In the genomic region with DNA sequence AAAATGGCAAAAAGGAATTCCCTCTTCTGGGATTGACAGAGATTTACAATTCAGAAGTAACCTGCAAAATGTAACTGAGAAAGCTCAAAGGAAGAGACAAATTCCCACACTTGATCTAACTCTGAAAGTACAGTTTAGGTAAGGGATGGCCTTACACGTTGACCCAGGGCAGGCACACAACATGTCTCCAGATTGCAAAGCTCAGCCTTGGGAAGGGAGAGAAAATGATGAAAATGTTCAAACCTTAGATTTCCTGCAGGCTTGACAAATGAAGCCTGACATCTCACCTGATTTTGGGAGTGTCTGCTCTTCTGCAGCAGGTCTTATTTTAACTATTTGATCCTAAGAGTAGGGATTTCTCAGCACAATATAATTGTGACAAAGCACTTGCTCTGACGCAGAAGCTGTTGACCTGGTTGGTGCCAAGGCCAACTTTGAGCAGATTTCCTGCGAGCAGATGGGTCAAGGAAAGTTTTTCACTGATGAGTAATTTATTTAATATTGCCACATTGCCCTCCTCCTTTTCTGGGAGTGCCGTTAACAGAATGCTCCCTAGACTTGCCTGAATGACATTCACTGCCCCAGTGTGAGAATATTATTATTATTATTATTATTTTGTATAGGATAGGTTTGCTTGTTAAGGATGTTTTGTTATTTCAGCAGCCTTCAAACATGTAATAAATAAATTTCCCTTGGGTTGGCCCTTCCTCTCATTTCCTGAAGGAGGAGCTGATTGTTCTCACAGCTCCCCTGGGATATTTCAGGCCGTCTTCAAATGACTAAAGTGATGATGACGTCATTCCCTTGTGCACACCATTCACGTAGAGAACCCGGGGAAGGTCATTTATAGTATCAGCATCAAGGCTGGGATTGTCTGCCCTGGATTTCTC, we compare ENCODE assay signal across 12 cellular contexts.
DNase-seq lines count a peak whose midpoint lies in the region; ATAC-seq and TF ChIP-seq lines count a peak whose summit lies in the region.
"Had no signal": no experiment of that assay in that cellular context is flagged by ENCODE, and none has a peak within 500 bp of the region (broad histone marks: within the 10 kb centered on the region; RNA-seq: fewer than 3 reads in every experiment).

No MANE protein-coding gene starts in this region.

- DNase-seq in left cardiac atrium (peak; percentile 31), right atrium auricular region (ENCODE audit: low spot score) (no peak), RPMI7951 (ENCODE audit: low read depth) (peak; percentile 86), fibroblast of the conjunctiva (ENCODE audit: low read depth) (peak; percentile 53), stromal cell of bone marrow (ENCODE audit: low read depth) (peak; percentile 59)
- DNase-seq in effector memory CD4-positive, alpha-beta T cell, result no peak
- DNase-seq in natural killer cell treated with Interleukin-12 subunit alpha and Interleukin-12 subunit beta and Interleukin-15 and Interleukin-18, amount 100 ng/mL, for 72 hours (ENCODE audit: low spot score), result no peak
- DNase-seq: activated CD4-positive, alpha-beta memory T cell treated with anti-CD3 and anti-CD28 coated beads, Interleukin-2, amount 10 ng/mL, durations not matched to agents 7 days and 5 days; BE2C; NCI-H2171 treated with DMSO at 0.1 percent for 48 hours; stimulated activated naive B cell treated with anti-CD40 and anti-IgM and Interleukin-4, amounts not matched to agents 10 μg/mL and 1 μg/mL and 100 μg/mL, for 72 hours had no signal

- no peak overlapping the region for H3K4me3 Mint-ChIP-seq in natural killer cell treated with Interleukin-12 subunit alpha and Interleukin-12 subunit beta and Interleukin-15 and Interleukin-18, amount 100 ng/mL, for 72 hours
- H3K4me3 Mint-ChIP-seq: activated CD4-positive, alpha-beta memory T cell treated with anti-CD3 and anti-CD28 coated beads, Interleukin-2, amount 10 ng/mL, durations not matched to agents 7 days and 5 days; stimulated activated naive B cell treated with anti-CD40 and anti-IgM and Interleukin-4, amounts not matched to agents 10 μg/mL and 1 μg/mL and 100 μg/mL, for 72 hours had no signal

- H3K36me3 Mint-ChIP-seq in natural killer cell treated with Interleukin-12 subunit alpha and Interleukin-12 subunit beta and Interleukin-15 and Interleukin-18, amount 100 ng/mL, for 72 hours, result no peaks in the 10 kb centered on the region
- H3K36me3 Mint-ChIP-seq: stimulated activated naive B cell treated with anti-CD40 and anti-IgM and Interleukin-4, amounts not matched to agents 10 μg/mL and 1 μg/mL and 100 μg/mL, for 72 hours had no signal

- peaks cover 0 to 4% of the 10 kb centered on the region in 2 donors for H3K9me3 ChIP-seq in right atrium auricular region
- no peaks in the 10 kb centered on the region for H3K9me3 ChIP-seq in effector memory CD4-positive, alpha-beta T cell (ENCODE audit: control insufficient read depth, low read length)
- H3K9me3 ChIP-seq: BE2C had no signal

- H3K27ac ChIP-seq in right atrium auricular region, result no peak overlapping the region
- no peak overlapping the region for H3K27ac ChIP-seq in effector memory CD4-positive, alpha-beta T cell (ENCODE audit: insufficient read depth, low read length, poor library complexity, severe bottlenecking)

- no peak overlapping the region for H3K4me3 ChIP-seq in right atrium auricular region
- no peak overlapping the region for H3K4me3 ChIP-seq in effector memory CD4-positive, alpha-beta T cell (ENCODE audit: insufficient read depth, low read depth, low read length, poor library complexity, severe bottlenecking)

- H3K4me1 Mint-ChIP-seq in natural killer cell treated with Interleukin-12 subunit alpha and Interleukin-12 subunit beta and Interleukin-15 and Interleukin-18, amount 100 ng/mL, for 72 hours (ENCODE audit: low read depth in 2 of 2), result no peaks in the 10 kb centered on the region
- H3K4me1 Mint-ChIP-seq: activated CD4-positive, alpha-beta memory T cell treated with anti-CD3 and anti-CD28 coated beads, Interleukin-2, amount 10 ng/mL, durations not matched to agents 7 days and 5 days; stimulated activated naive B cell treated with anti-CD40 and anti-IgM and Interleukin-4, amounts not matched to agents 10 μg/mL and 1 μg/mL and 100 μg/mL, for 72 hours had no signal

- H3K36me3 ChIP-seq in right atrium auricular region, result no peaks in the 10 kb centered on the region
- H3K36me3 ChIP-seq in effector memory CD4-positive, alpha-beta T cell (ENCODE audit: control insufficient read depth, insufficient read depth, low read length), result no peaks in the 10 kb centered on the region
- H3K36me3 ChIP-seq: BE2C had no signal

- peaks cover 18% of the 10 kb centered on the region for H3K9me3 Mint-ChIP-seq in natural killer cell treated with Interleukin-12 subunit alpha and Interleukin-12 subunit beta and Interleukin-15 and Interleukin-18, amount 100 ng/mL, for 72 hours
- H3K9me3 Mint-ChIP-seq: stimulated activated naive B cell treated with anti-CD40 and anti-IgM and Interleukin-4, amounts not matched to agents 10 μg/mL and 1 μg/mL and 100 μg/mL, for 72 hours had no signal

- H3K4me1 ChIP-seq in right atrium auricular region, result no peaks in the 10 kb centered on the region
- H3K4me1 ChIP-seq in effector memory CD4-positive, alpha-beta T cell (ENCODE audit: control insufficient read depth, insufficient read depth, low read length, poor library complexity, severe bottlenecking), result no peaks in the 10 kb centered on the region
- H3K4me1 ChIP-seq: BE2C had no signal

- no peaks in the 10 kb centered on the region for H3K27me3 ChIP-seq in right atrium auricular region
- no peaks in the 10 kb centered on the region for H3K27me3 ChIP-seq in effector memory CD4-positive, alpha-beta T cell (replicated peaks; ENCODE audit: control insufficient read depth, insufficient read depth, low read length, poor library complexity, severe bottlenecking)
- H3K27me3 ChIP-seq: BE2C had no signal

- no peak overlapping the region for H3K27ac Mint-ChIP-seq in natural killer cell treated with Interleukin-12 subunit alpha and Interleukin-12 subunit beta and Interleukin-15 and Interleukin-18, amount 100 ng/mL, for 72 hours
- H3K27ac Mint-ChIP-seq: activated CD4-positive, alpha-beta memory T cell treated with anti-CD3 and anti-CD28 coated beads, Interleukin-2, amount 10 ng/mL, durations not matched to agents 7 days and 5 days; stimulated activated naive B cell treated with anti-CD40 and anti-IgM and Interleukin-4, amounts not matched to agents 10 μg/mL and 1 μg/mL and 100 μg/mL, for 72 hours had no signal

- no peak for TF ChIP-seq CTCF in right atrium auricular region (IDR thresholded peaks at IDR 0.05)

- ATAC-seq in left cardiac atrium, result peak in 1 of 2 donors; percentile 48
- ATAC-seq in GM21381 (IDR thresholded peaks at IDR 0.05; ENCODE audit: unreplicated experiment), result no peak
- ATAC-seq in natural killer cell treated with Interleukin-12 subunit alpha and Interleukin-12 subunit beta and Interleukin-15 and Interleukin-18, amount 100 ng/mL, for 72 hours, result no peak
- ATAC-seq: stimulated activated naive B cell treated with anti-CD40 and anti-IgM and Interleukin-4, amounts not matched to agents 10 μg/mL and 1 μg/mL and 100 μg/mL, for 72 hours had no signal

- intact Hi-C loops in left cardiac atrium (cut with DNase I), result no loop called here

- no peaks in the 10 kb centered on the region for H3K27me3 Mint-ChIP-seq in natural killer cell treated with Interleukin-12 subunit alpha and Interleukin-12 subunit beta and Interleukin-15 and Interleukin-18, amount 100 ng/mL, for 72 hours
- H3K27me3 Mint-ChIP-seq: activated CD4-positive, alpha-beta memory T cell treated with anti-CD3 and anti-CD28 coated beads, Interleukin-2, amount 10 ng/mL, durations not matched to agents 7 days and 5 days; stimulated activated naive B cell treated with anti-CD40 and anti-IgM and Interleukin-4, amounts not matched to agents 10 μg/mL and 1 μg/mL and 100 μg/mL, for 72 hours had no signal

Comparison
In these comparisons a context has a peak if more than half of its experiments do, and no peak if none do; other contexts are left out.
1. DNase-seq: peak in left cardiac atrium (single experiment), RPMI7951 (single experiment), fibroblast of the conjunctiva (single experiment) and stromal cell of bone marrow (single experiment); none in right atrium auricular region (single experiment), effector memory CD4-positive, alpha-beta T cell (0 of 3) and natural killer cell treated with Interleukin-12 subunit alpha and Interleukin-12 subunit beta and Interleukin-15 and Interleukin-18, amount 100 ng/mL, for 72 hours (single experiment).